ENCODE assay signal across 8 cellular contexts in the genomic region with DNA sequence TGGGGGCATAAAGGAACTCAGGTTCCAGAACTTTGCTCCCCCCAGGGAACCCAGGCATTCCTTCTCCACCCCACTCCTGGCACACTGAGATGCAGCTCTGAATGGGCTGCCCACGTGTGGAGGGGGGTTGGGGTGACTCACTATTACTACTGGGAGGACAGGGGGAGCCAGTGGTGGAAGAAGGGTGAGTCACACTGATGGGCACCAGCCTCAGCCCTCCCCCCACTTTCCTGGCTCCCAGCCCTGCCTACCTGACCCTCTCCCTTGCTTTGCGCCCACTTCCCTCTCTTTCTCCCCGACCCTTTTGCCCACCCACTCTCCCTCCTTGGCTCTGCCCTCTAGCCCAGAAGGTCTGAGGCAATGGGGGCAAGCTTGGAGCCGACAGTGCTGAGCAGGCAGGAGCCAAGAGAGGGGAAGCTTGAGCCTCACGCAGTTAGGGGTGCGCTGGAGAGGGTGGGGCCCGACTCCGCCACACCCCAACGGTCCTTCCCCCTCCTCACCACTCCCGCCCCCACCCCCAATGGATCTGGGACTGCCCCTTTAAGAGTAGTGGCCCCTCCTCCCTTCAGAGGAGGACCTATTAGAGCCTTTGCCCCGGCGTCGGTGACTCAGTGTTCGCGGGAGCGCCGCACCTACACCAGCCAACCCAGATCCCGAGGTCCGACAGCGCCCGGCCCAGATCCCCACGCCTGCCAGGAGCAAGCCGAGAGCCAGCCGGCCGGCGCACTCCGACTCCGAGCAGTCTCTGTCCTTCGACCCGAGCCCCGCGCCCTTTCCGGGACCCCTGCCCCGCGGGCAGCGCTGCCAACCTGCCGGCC. TPM values are rescaled to one million over a fixed set of nuclear protein-coding genes. Genes with fewer than 3 reads are reported as not detected.
DNase-seq lines count a peak whose midpoint lies in the region; ATAC-seq, FAIRE-seq and TF ChIP-seq lines count a peak whose summit lies in the region.

A gene (plus strand): TSS at position 611 of the 818 bp plus-strand sequence. CDS start 208 bp downstream, outside the sequence.

- no peak within 1 kb of the TSS for H3K4me3 ChIP-seq in Karpas-422 (ENCODE audit: low read length)
- H3K4me3 ChIP-seq in RWPE2 (ENCODE audit: severe bottlenecking): peak within 1 kb of the TSS; percentile 87
- peak within 1 kb of the TSS; percentile 99 for H3K4me3 ChIP-seq in fibroblast of the aortic adventitia (ENCODE audit: low read depth, low read length)
- H3K4me3 ChIP-seq in stomach smooth muscle (ENCODE audit: low read length in 2 of 2): peak within 1 kb of the TSS; percentile 99 to 100

- no peak within 1 kb of the TSS for H3K27ac ChIP-seq in Karpas-422 (ENCODE audit: low read length)
- H3K27ac ChIP-seq in RWPE2 (ENCODE audit: poor library complexity, severe bottlenecking): peak within 1 kb of the TSS; percentile 99
- peak within 1 kb of the TSS; percentile 99 for H3K27ac ChIP-seq in stomach smooth muscle (ENCODE audit: low read length)

- 0 out of 2 replicates have a peak, but pooled peaks cover 2% of the 10 kb centered on the region for H3K4me1 ChIP-seq in Karpas-422 (ENCODE audit: low read length)
- H3K4me1 ChIP-seq in RWPE2 (ENCODE audit: insufficient read depth, poor library complexity, severe bottlenecking): peaks cover 22% of the 10 kb centered on the region
- peaks cover 46% of the 10 kb centered on the region for H3K4me1 ChIP-seq in stomach smooth muscle (ENCODE audit: control insufficient read depth, insufficient read depth, low read length)

- H3K4me3 Mint-ChIP-seq in nephron: peak within 1 kb of the TSS; percentile 93 to 98 (median 96)

- no peaks in the 10 kb centered on the region for H3K36me3 ChIP-seq in Karpas-422 (ENCODE audit: insufficient read depth, low read length)
- peaks cover 35% of the 10 kb centered on the region for H3K36me3 ChIP-seq in RWPE2 (ENCODE audit: low read depth)
- no peaks in the 10 kb centered on the region for H3K36me3 ChIP-seq in stomach smooth muscle (ENCODE audit: control insufficient read depth in 2 of 2, insufficient read depth in 2 of 2, low read length in 2 of 2)

- peaks cover 8% of the 10 kb centered on the region for H3K27me3 Mint-ChIP-seq in nephron (ENCODE audit: low read depth)

- ATAC-seq in GM21576 (IDR thresholded peaks at IDR 0.05; ENCODE audit: unreplicated experiment) (peak; percentile 62), RWPE2 (ENCODE audit: low read depth) (peak; percentile 75)

- no peaks in the 10 kb centered on the region for H3K9me2 ChIP-seq in Karpas-422 (replicated peaks; ENCODE audit: insufficient read depth, low read length)

- H3K36me3 Mint-ChIP-seq in nephron (ENCODE audit: low read depth): peaks cover 12% of the 10 kb centered on the region

- DNase-seq in D721Med (ENCODE audit: insufficient read length, low spot score) (peak; percentile 92), Karpas-422 (peak; percentile 41), RWPE2 (ENCODE audit: low spot score) (peak; percentile 97), fibroblast of the aortic adventitia (ENCODE audit: low read depth) (peak; percentile 97)
- DNase-seq in activated effector memory CD4-positive, alpha-beta T cell treated with Interleukin-2 at 50 U/mL for 16 hours: peak; percentile 70

- H3K4me2 ChIP-seq in Karpas-422 (ENCODE audit: low read depth, low read length, poor library complexity, severe bottlenecking): no peak within 1 kb of the TSS

- FAIRE-seq in D721Med (lab: Jason Lieb, UNC): no peak

- peaks cover 63% of the 10 kb centered on the region for H3K4me1 Mint-ChIP-seq in nephron

- TF ChIP-seq CTCF in D721Med (IDR thresholded peaks at IDR 0.05; ENCODE audit: insufficient read depth, missing control alignments) (no peak), RWPE2 (IDR thresholded peaks at IDR 0.05; ENCODE audit: poor library complexity, severe bottlenecking) (no peak), fibroblast of the aortic adventitia (IDR thresholded peaks at IDR 0.05; ENCODE audit: insufficient read depth, low read length) (no peak), nephron (IDR thresholded peaks at IDR 0.05; ENCODE audit: unreplicated experiment in 3 of 3) (no peak)

- H3K27ac Mint-ChIP-seq in nephron: peak within 1 kb of the TSS; percentile 89 to 96 (median 94)

- no peaks in the 10 kb centered on the region for H4K20me1 ChIP-seq in Karpas-422 (ENCODE audit: insufficient read depth, low read depth, low read length)

- H3K9me3 ChIP-seq in Karpas-422 (ENCODE audit: low read length) (no peaks in the 10 kb centered on the region), RWPE2 (ENCODE audit: severe bottlenecking) (no peaks in the 10 kb centered on the region), stomach smooth muscle (ENCODE audit: control insufficient read depth in 2 of 2, low read length in 2 of 2) (no peaks in the 10 kb centered on the region)

- H2AFZ ChIP-seq in Karpas-422 (ENCODE audit: low read length): no peak within 1 kb of the TSS

- H3K9ac ChIP-seq in Karpas-422 (ENCODE audit: low read length) (no peak within 1 kb of the TSS), stomach smooth muscle (ENCODE audit: low read length in 2 of 2) (peak within 1 kb of the TSS; percentile 97 to 99)

- H3K79me2 ChIP-seq in Karpas-422 (ENCODE audit: low read length): no peaks in the 10 kb centered on the region

- no peaks in the 10 kb centered on the region for H3K27me3 ChIP-seq in Karpas-422 (ENCODE audit: low read length)
- H3K27me3 ChIP-seq in RWPE2 (ENCODE audit: insufficient read depth, poor library complexity, severe bottlenecking): no peaks in the 10 kb centered on the region
- H3K27me3 ChIP-seq in stomach smooth muscle (ENCODE audit: control insufficient read depth in 1 of 2, insufficient read depth in 2 of 2, low read length in 2 of 2): no peaks in the 10 kb centered on the region

- no peaks in the 10 kb centered on the region for H3K9me3 Mint-ChIP-seq in nephron

RNA-seq across cellular contexts. Expression of the gene that starts here (rescaled TPM):
- 27.5 and 41.6 TPM in 2 replicates for total RNA-seq in Karpas-422 (2014; rRNA removed; shearing (Covaris generic); ENCODE audit: low replicate concordance)
- total RNA-seq in fibroblast of the aortic adventitia (ENCODE audit: low replicate concordance): 502 and 1,039 TPM in 2 replicates

Comparison
In these comparisons a context has a peak if more than half of its experiments do, and no peak if none do; other contexts are left out.
1. RNA of the gene that starts here (total RNA-seq): 502 to 1,039 TPM in fibroblast of the aortic adventitia; 27.5 to 41.6 TPM in Karpas-422; every median in the first group is over 10 times any median in the second.
2. DNase-seq: peak in every context shown above with its lines; median percentile 97 in RWPE2; 97 in fibroblast of the aortic adventitia; 92 in D721Med; 70 in activated effector memory CD4-positive, alpha-beta T cell treated with Interleukin-2 at 50 U/mL for 16 hours; 41 in Karpas-422.